ENCODE assay signal across 10 cellular contexts in genomic region chr3:122247087-122247824, GRCh38.
DNase-seq lines count a peak whose midpoint lies in the region; ATAC-seq and TF ChIP-seq lines count a peak whose summit lies in the region.
"Had no signal": no experiment of that assay in that cellular context is flagged by ENCODE, and none has a peak within 500 bp of the region (broad histone marks: within the 10 kb centered on the region; RNA-seq: fewer than 3 reads in every experiment).

No MANE protein-coding gene starts in this region.

- H3K9me3 Mint-ChIP-seq in activated naive CD4-positive, alpha-beta T cell treated with anti-CD3 and anti-CD28 coated beads, Interleukin-2, amount 10 ng/mL, durations not matched to agents 7 days and 5 days: no peaks in the 10 kb centered on the region

- no peak overlapping the region for H3K27ac Mint-ChIP-seq in activated naive CD4-positive, alpha-beta T cell treated with anti-CD3 and anti-CD28 coated beads, Interleukin-2, amount 10 ng/mL, durations not matched to agents 7 days and 5 days

- no peaks in the 10 kb centered on the region for H3K36me3 Mint-ChIP-seq in activated naive CD4-positive, alpha-beta T cell treated with anti-CD3 and anti-CD28 coated beads, Interleukin-2, amount 10 ng/mL, durations not matched to agents 7 days and 5 days

- ATAC-seq in HG02623 (IDR thresholded peaks at IDR 0.05; ENCODE audit: unreplicated experiment): peak; percentile 10

- H3K9me3 ChIP-seq in OCI-LY3 (ENCODE audit: insufficient read depth, low read length): no peaks in the 10 kb centered on the region
- H3K9me3 ChIP-seq in transverse colon: no peaks in the 10 kb centered on the region
- H3K9me3 ChIP-seq in mammary epithelial cell (replicated peaks; ENCODE audit: insufficient read depth, low read length): no peaks in the 10 kb centered on the region
- H3K9me3 ChIP-seq: ascending aorta had no signal

- no peaks in the 10 kb centered on the region for H3K79me2 ChIP-seq in OCI-LY3 (ENCODE audit: low read length)
- H3K79me2 ChIP-seq in mammary epithelial cell (ENCODE audit: insufficient read depth, low read length): no peaks in the 10 kb centered on the region

- dilution Hi-C loops in mammary epithelial cell (cut with HindIII; ENCODE audit: low sequenced_read_pairs): no loop called here

- in situ Hi-C loops in transverse colon (cut with MboI; ENCODE audit: low pct_ligation_motif_present in 1 of 4, low pct_unique_long_range_greater_than_20kb in 1 of 4, low sequenced_read_pairs in 3 of 4): no loop called here
- in situ Hi-C loops in mammary epithelial cell (cut with MboI; ENCODE audit: low sequenced_read_pairs in 2 of 2): no loop called here

- intact Hi-C loops in transverse colon (cut with DNase I; ENCODE audit: low total_unique reads): no loop called here
- intact Hi-C loops in mammary epithelial cell (cut with micrococcal nuclease): no loop called here

- H4K20me1 ChIP-seq in OCI-LY3 (ENCODE audit: insufficient read depth, low read length) (no peaks in the 10 kb centered on the region), mammary epithelial cell (ENCODE audit: insufficient read depth, low read length) (no peaks in the 10 kb centered on the region)

- WGBS in transverse colon (ENCODE audit: low coverage in 1 of 2), 2 donors: 60 to 94% methylated on average over 2 to 8 of the region's 8 CpGs
- WGBS in mammary epithelial cell (ENCODE audit: low coverage, missing lambda C conversion rate): 71% methylated on average over 8 of the region's 8 CpGs

- CTCF ChIA-PET in mammary epithelial cell (lab: Charles Lee; ENCODE audit: low non-redundant PET): no interaction called here
- CTCF ChIA-PET in activated naive CD4-positive, alpha-beta T cell treated with anti-CD3 and anti-CD28 coated beads, Interleukin-2, amount 10 ng/mL, durations not matched to agents 7 days and 5 days (lab: Charles Lee): interaction anchor here (1.4 to 2.1 kb wide), 4 partner anchors 8 to 147 kb away, joined by 3 to 7 read pairs (median 5); no protein-coding TSS in a partner anchor

- no peak overlapping the region for H3K4me3 Mint-ChIP-seq in activated naive CD4-positive, alpha-beta T cell treated with anti-CD3 and anti-CD28 coated beads, Interleukin-2, amount 10 ng/mL, durations not matched to agents 7 days and 5 days

- H3K4me1 Mint-ChIP-seq in activated naive CD4-positive, alpha-beta T cell treated with anti-CD3 and anti-CD28 coated beads, Interleukin-2, amount 10 ng/mL, durations not matched to agents 7 days and 5 days: peaks cover 17% of the 10 kb centered on the region

- H2AFZ ChIP-seq in OCI-LY3 (ENCODE audit: low read depth, low read length): peak overlapping the region; percentile 89
- no peak overlapping the region for H2AFZ ChIP-seq in mammary epithelial cell (ENCODE audit: low read depth, low read length)

- 0 out of 2 replicates have a peak overlapping the region, but pooled peaks have one; percentile 5 for H3K4me3 ChIP-seq in OCI-LY3 (ENCODE audit: low read length)
- H3K4me3 ChIP-seq in transverse colon: no peak overlapping the region
- H3K4me3 ChIP-seq in mammary epithelial cell (replicated peaks in 1 of 3; ENCODE audit: insufficient read depth in 1 of 3, low read depth in 2 of 3, low read length in 3 of 3): no peak overlapping the region
- H3K4me3 ChIP-seq: ascending aorta had no signal

- peaks cover 10% of the 10 kb centered on the region for H3K27me3 Mint-ChIP-seq in activated naive CD4-positive, alpha-beta T cell treated with anti-CD3 and anti-CD28 coated beads, Interleukin-2, amount 10 ng/mL, durations not matched to agents 7 days and 5 days

- H3K27ac ChIP-seq in OCI-LY3 (ENCODE audit: low read length): no peak overlapping the region
- H3K27ac ChIP-seq in transverse colon: peak overlapping the region in 3 of 4 donors; percentile 4 to 48 (median 36)
- no peak overlapping the region for H3K27ac ChIP-seq in mammary epithelial cell (ENCODE audit: insufficient read depth, low read depth, low read length)

- TF ChIP-seq CTCF in OCI-LY3 (IDR thresholded peaks at IDR 0.05; ENCODE audit: low read depth, low read length) (no peak), transverse colon (IDR thresholded peaks at IDR 0.05) (no peak), mammary epithelial cell (conservative IDR thresholded peaks at IDR 0.05 in 1 of 2, IDR thresholded peaks at IDR 0.05 in 1 of 2; ENCODE audit: extremely low read depth in 1 of 2, insufficient read depth in 1 of 2, low read depth in 1 of 2, low read length in 2 of 2) (no peak)

- DNase-seq in kidney tubule cell (ENCODE audit: low spot score) (peak; percentile 21), transverse colon (no peak), mammary epithelial cell (no peak), HuH-7.5 (ENCODE audit: low spot score) (no peak)
- DNase-seq in activated naive CD4-positive, alpha-beta T cell treated with anti-CD3 and anti-CD28 coated beads, Interleukin-2, amount 10 ng/mL, durations not matched to agents 7 days and 5 days: no peak
- DNase-seq: Calu3, NCI-H2081 had no signal

- H3K27me3 ChIP-seq in OCI-LY3 (ENCODE audit: low read depth, low read length) (no peaks in the 10 kb centered on the region), transverse colon (no peaks in the 10 kb centered on the region), mammary epithelial cell (ENCODE audit: insufficient read depth, low read length) (no peaks in the 10 kb centered on the region)
- H3K27me3 ChIP-seq: ascending aorta had no signal

- peak overlapping the region; percentile 51 for H3K4me2 ChIP-seq in OCI-LY3 (ENCODE audit: low read length)
- no peak overlapping the region for H3K4me2 ChIP-seq in mammary epithelial cell (ENCODE audit: insufficient read depth, low read depth, low read length)

- TF ChIP-seq POLR2A in transverse colon (IDR thresholded peaks at IDR 0.05): no peak

- BruUV-seq in mammary epithelial cell (replicated peaks; lab: Mats Ljungman, UMichigan): no TSS peak

- H3K36me3 ChIP-seq in OCI-LY3 (replicated peaks; ENCODE audit: low read depth, low read length): no peaks in the 10 kb centered on the region
- no peaks in the 10 kb centered on the region for H3K36me3 ChIP-seq in transverse colon
- no peaks in the 10 kb centered on the region for H3K36me3 ChIP-seq in mammary epithelial cell (ENCODE audit: insufficient read depth, low read length)
- H3K36me3 ChIP-seq: ascending aorta had no signal

- no peak for TF ChIP-seq EP300 in transverse colon (IDR thresholded peaks at IDR 0.05; ENCODE audit: low read depth)

- no peak overlapping the region; the same call in 1 of the 2 replicates for H3K9ac ChIP-seq in OCI-LY3 (ENCODE audit: low read length)
- H3K9ac ChIP-seq in mammary epithelial cell (ENCODE audit: insufficient read depth, low read length): no peak overlapping the region

- H3K4me1 ChIP-seq in OCI-LY3 (ENCODE audit: low read length) (peaks cover 51% of the 10 kb centered on the region), transverse colon (no peaks in the 10 kb centered on the region), mammary epithelial cell (ENCODE audit: insufficient read depth, low read length) (no peaks in the 10 kb centered on the region)
- H3K4me1 ChIP-seq: ascending aorta had no signal

Comparison
In these comparisons a context has a peak if more than half of its experiments do, and no peak if none do; other contexts are left out.
1. H3K27ac ChIP-seq: peak in transverse colon (3 of 4); none in OCI-LY3 (single experiment) and mammary epithelial cell (single experiment).